Comparison of ENCODE assay signal across 1 cellular context in genomic region chr3:183697610-183698317, GRCh38.
TF ChIP-seq lines count a peak whose summit lies in the region.

Gene YEATS2, plus strand, starts transcription at chr3:183697797. Its CDS starts 17,366 bp downstream, at chr3:183715163.

TF ChIP-seq in HepG2, 621 proteins besides CTCF, POLR2A, EP300 and RAD21 (continued from another document and continues in another):
- TF ChIP-seq POGK (CRISPR knock-in tag; conservative IDR thresholded peaks at IDR 0.05) (peak; percentile 63; the same call in 1 of the 2 replicates), ZNF713 (CRISPR knock-in tag; IDR thresholded peaks at IDR 0.05) (no peak), HOXA7 (CRISPR knock-in tag; IDR thresholded peaks at IDR 0.05) (no peak), NPAS2 (CRISPR knock-in tag; IDR thresholded peaks at IDR 0.05; ENCODE audit: borderline replicate concordance) (no peak), GRHL1 (CRISPR knock-in tag; conservative IDR thresholded peaks at IDR 0.05) (no peak), MTA3 (CRISPR knock-in tag; IDR thresholded peaks at IDR 0.05) (no peak), ZBTB43 (CRISPR knock-in tag; conservative IDR thresholded peaks at IDR 0.05) (0 out of 2 replicates have a peak, but pooled peaks have one; percentile 39), ZSCAN30 (CRISPR knock-in tag; IDR thresholded peaks at IDR 0.05) (no peak), ZSCAN31 (CRISPR knock-in tag; IDR thresholded peaks at IDR 0.05; ENCODE audit: low read depth) (peak; percentile 76), MAX (IDR thresholded peaks at IDR 0.05) (peak; percentile 89), SNAI1 (CRISPR knock-in tag; IDR thresholded peaks at IDR 0.05; ENCODE audit: borderline replicate concordance) (no peak), IKZF4 (CRISPR knock-in tag; IDR thresholded peaks at IDR 0.05; ENCODE audit: borderline replicate concordance, low read depth, not compliant biosample characterization) (no peak), ZNF850 (CRISPR knock-in tag; conservative IDR thresholded peaks at IDR 0.05) (0 out of 2 replicates have a peak, but pooled peaks have one; percentile 13), ZBTB42 (CRISPR knock-in tag; IDR thresholded peaks at IDR 0.05) (peak; percentile 30; the same call in 1 of the 2 replicates), PBX2 (CRISPR knock-in tag; IDR thresholded peaks at IDR 0.05) (no peak), REXO4 (CRISPR knock-in tag; IDR thresholded peaks at IDR 0.05; ENCODE audit: borderline replicate concordance) (no peak), PITX1 (CRISPR knock-in tag; IDR thresholded peaks at IDR 0.05) (no peak), THAP11 (CRISPR knock-in tag; IDR thresholded peaks at IDR 0.05) (peak; percentile 55), ETV6 (CRISPR knock-in tag; conservative IDR thresholded peaks at IDR 0.05) (no peak), ZMYM4 (CRISPR knock-in tag; IDR thresholded peaks at IDR 0.05) (peak; percentile 60), ZNF225 (CRISPR knock-in tag; IDR thresholded peaks at IDR 0.05) (peak; percentile 74; the same call in 1 of the 2 replicates), HMGA1 (CRISPR knock-in tag; conservative IDR thresholded peaks at IDR 0.05) (no peak), BORCS8-MEF2B (CRISPR knock-in tag; IDR thresholded peaks at IDR 0.05) (peak; percentile 83), HNF4G (IDR thresholded peaks at IDR 0.05; ENCODE audit: borderline replicate concordance, low read depth, low read length) (no peak), HNF4G (CRISPR knock-in tag; IDR thresholded peaks at IDR 0.05; ENCODE audit: borderline replicate concordance, low read depth) (no peak), ZFP37 (CRISPR knock-in tag; IDR thresholded peaks at IDR 0.05; ENCODE audit: borderline replicate concordance) (no peak), FOXO1 (CRISPR knock-in tag; IDR thresholded peaks at IDR 0.05) (no peak), ZNF607 (CRISPR knock-in tag; IDR thresholded peaks at IDR 0.05; ENCODE audit: borderline replicate concordance) (peak; percentile 49), TRAFD1 (CRISPR knock-in tag; IDR thresholded peaks at IDR 0.05; ENCODE audit: borderline replicate concordance) (no peak), PRPF4 (IDR thresholded peaks at IDR 0.05; ENCODE audit: low read depth, low read length, poor library complexity, severe bottlenecking) (no peak), ZNF772 (CRISPR knock-in tag; IDR thresholded peaks at IDR 0.05) (peak; percentile 64), RXRB (CRISPR knock-in tag; IDR thresholded peaks at IDR 0.05; ENCODE audit: borderline replicate concordance) (no peak), AFF4 (CRISPR knock-in tag; IDR thresholded peaks at IDR 0.05) (no peak), ATF7-NPFF (CRISPR knock-in tag; IDR thresholded peaks at IDR 0.05; ENCODE audit: low read depth) (peak; percentile 66), ZNF564 (CRISPR knock-in tag; IDR thresholded peaks at IDR 0.05) (peak; percentile 30; the same call in 1 of the 2 replicates), THAP8 (CRISPR knock-in tag; IDR thresholded peaks at IDR 0.05; ENCODE audit: borderline replicate concordance) (no peak), ZNF704 (CRISPR knock-in tag; IDR thresholded peaks at IDR 0.05; ENCODE audit: borderline replicate concordance) (0 out of 2 replicates have a peak, but pooled peaks have one; percentile 75), GATAD1 (CRISPR knock-in tag; IDR thresholded peaks at IDR 0.05) (no peak), GZF1 (CRISPR knock-in tag; IDR thresholded peaks at IDR 0.05) (no peak), MXD3 (CRISPR knock-in tag; IDR thresholded peaks at IDR 0.05) (peak; percentile 60; the same call in 1 of the 2 replicates), ZNF30 (CRISPR knock-in tag; IDR thresholded peaks at IDR 0.05) (no peak), ATF5 (CRISPR knock-in tag; IDR thresholded peaks at IDR 0.05; ENCODE audit: low read depth) (no peak), KDM5B (CRISPR knock-in tag; IDR thresholded peaks at IDR 0.05; ENCODE audit: borderline replicate concordance) (peak; percentile 87; the same call in 1 of the 2 replicates), RNF219 (CRISPR knock-in tag; IDR thresholded peaks at IDR 0.05) (no peak), NR2C2 (CRISPR knock-in tag; IDR thresholded peaks at IDR 0.05; ENCODE audit: borderline replicate concordance) (peak; percentile 38; the same call in 1 of the 2 replicates), ZNF761 (CRISPR knock-in tag; conservative IDR thresholded peaks at IDR 0.05) (0 out of 2 replicates have a peak, but pooled peaks have one; percentile 42)
